29 cellular contexts compared by ENCODE assay signal in the genomic region with DNA sequence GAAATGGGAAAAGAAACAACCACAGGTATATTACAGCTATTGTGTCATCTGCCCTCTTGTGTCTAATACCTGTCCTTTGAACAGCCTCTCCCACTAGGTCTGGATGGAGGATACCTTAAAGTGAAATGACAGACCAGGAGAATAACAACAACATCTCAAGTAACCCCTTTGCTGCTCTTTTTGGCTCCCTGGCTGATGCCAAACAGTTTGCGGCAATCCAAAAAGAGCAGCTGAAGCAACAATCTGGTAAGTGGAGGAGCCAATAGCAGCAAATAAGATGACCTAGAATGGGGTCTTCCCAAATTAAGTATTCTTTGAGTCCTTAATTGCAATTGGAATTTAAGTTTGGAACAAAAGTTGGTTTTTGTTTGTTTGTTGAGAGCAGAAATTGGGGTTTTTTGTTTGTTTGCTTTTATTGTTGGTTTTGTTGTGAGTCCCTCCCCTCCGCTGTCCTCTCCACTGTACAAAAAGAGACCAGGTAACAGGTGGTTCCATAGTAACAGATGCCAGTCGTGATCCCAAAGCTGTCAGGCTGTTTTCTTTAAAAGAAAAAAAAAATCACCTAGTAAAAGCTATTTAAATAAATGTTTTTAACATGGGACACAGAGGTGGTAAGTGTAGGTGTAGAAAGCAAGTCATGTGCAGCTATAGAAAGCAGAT. TPM values are rescaled to one million over a fixed set of nuclear protein-coding genes. Genes with fewer than 3 reads are reported as not detected.
DNase-seq lines count a peak whose midpoint lies in the region; ATAC-seq and TF ChIP-seq lines count a peak whose summit lies in the region.
"Had no signal": no experiment of that assay in that cellular context is flagged by ENCODE, and none has a peak within 500 bp of the region (broad histone marks: within the 10 kb centered on the region; RNA-seq: fewer than 3 reads in every experiment).

No MANE protein-coding gene starts in this region.

- H3K9me3 ChIP-seq in left ventricle myocardium inferior (replicated peaks) (no peaks in the 10 kb centered on the region), skeletal muscle tissue (ENCODE audit: control insufficient read depth in 3 of 3, low read length in 3 of 3) (no peaks in the 10 kb centered on the region), transverse colon (no peaks in the 10 kb centered on the region)
- H3K9me3 ChIP-seq: HAP-1, MG63 had no signal

- no peak overlapping the region for H3K4me3 Mint-ChIP-seq in activated T-cell treated with anti-CD3 and anti-CD28 coated beads, Interleukin-2, amount 50 U/mL, for 24 hours
- H3K4me3 Mint-ChIP-seq in activated T-cell treated with anti-CD3 and anti-CD28 coated beads, Interleukin-2, amount 50 U/mL, for 4 hours: no peak overlapping the region
- H3K4me3 Mint-ChIP-seq in activated T-helper 2 cell treated with anti-CD3 and anti-CD28 coated beads, Interferon-gamma antibody, Interleukin-2, Interleukin-4, amounts not matched to agents 10 μg/mL and 5 μg/mL and 100 μg/mL, durations not matched to agents 14 hours and 24 hours and 36 hours (ENCODE audit: low read depth): no peak overlapping the region
- H3K4me3 Mint-ChIP-seq in immature natural killer cell: no peak overlapping the region
- H3K4me3 Mint-ChIP-seq: GM23338, HFFc6 had no signal

- H3K36me3 ChIP-seq in left ventricle myocardium inferior (peaks cover 53% of the 10 kb centered on the region), skeletal muscle tissue (ENCODE audit: control insufficient read depth in 3 of 3, insufficient read depth in 3 of 3, low read length in 3 of 3) (peaks cover 13 to 32% (median 20%) of the 10 kb centered on the region in 3 donors), transverse colon (peaks cover 0 to 48% (median 17%) of the 10 kb centered on the region in 4 donors)

- no peaks in the 10 kb centered on the region for H3K9me3 Mint-ChIP-seq in activated T-cell treated with anti-CD3 and anti-CD28 coated beads, Interleukin-2, amount 50 U/mL, for 24 hours
- no peaks in the 10 kb centered on the region for H3K9me3 Mint-ChIP-seq in activated T-cell treated with anti-CD3 and anti-CD28 coated beads, Interleukin-2, amount 50 U/mL, for 4 hours
- H3K9me3 Mint-ChIP-seq in activated T-helper 2 cell treated with anti-CD3 and anti-CD28 coated beads, Interferon-gamma antibody, Interleukin-2, Interleukin-4, amounts not matched to agents 10 μg/mL and 5 μg/mL and 100 μg/mL, durations not matched to agents 14 hours and 24 hours and 36 hours: no peaks in the 10 kb centered on the region
- H3K9me3 Mint-ChIP-seq in immature natural killer cell: no peaks in the 10 kb centered on the region
- H3K9me3 Mint-ChIP-seq: CD4-positive, CD25-positive, alpha-beta regulatory T cell; GM23338; HFFc6 had no signal

- no peak for ATAC-seq in activated T-cell treated with anti-CD3 and anti-CD28 coated beads, Interleukin-2, amount 50 U/mL, for 4 hours
- no peak for ATAC-seq in Right ventricle myocardium inferior
- ATAC-seq: GM12878, GM23338, K562 had no signal

- H3K36me3 Mint-ChIP-seq in activated T-cell treated with anti-CD3 and anti-CD28 coated beads, Interleukin-2, amount 50 U/mL, for 24 hours (ENCODE audit: low read depth): peaks cover 91% of the 10 kb centered on the region
- H3K36me3 Mint-ChIP-seq in activated T-cell treated with anti-CD3 and anti-CD28 coated beads, Interleukin-2, amount 50 U/mL, for 4 hours (ENCODE audit: insufficient read depth): peaks cover 43% of the 10 kb centered on the region
- H3K36me3 Mint-ChIP-seq in activated T-helper 2 cell treated with anti-CD3 and anti-CD28 coated beads, Interferon-gamma antibody, Interleukin-2, Interleukin-4, amounts not matched to agents 10 μg/mL and 5 μg/mL and 100 μg/mL, durations not matched to agents 14 hours and 24 hours and 36 hours (ENCODE audit: low read depth): peaks cover 56% of the 10 kb centered on the region
- peaks cover 11 to 34% (median 25%) of the 10 kb centered on the region in 3 donors for H3K36me3 Mint-ChIP-seq in immature natural killer cell

- TF ChIP-seq POLR2A in transverse colon (IDR thresholded peaks at IDR 0.05): no peak

- no peak for DNase-seq in activated T-cell treated with anti-CD3 and anti-CD28 coated beads, Interleukin-2, amount 50 U/mL, for 24 hours
- DNase-seq in activated T-cell treated with anti-CD3 and anti-CD28 coated beads, Interleukin-2, amount 50 U/mL, for 4 hours: no peak
- DNase-seq in left ventricle myocardium inferior (no peak), Right ventricle myocardium inferior (ENCODE audit: missing footprints) (no peak), transverse colon (no peak), immature natural killer cell (no peak)
- DNase-seq in activated T-helper 2 cell treated with anti-CD3 and anti-CD28 coated beads, Interferon-gamma antibody, Interleukin-2, Interleukin-4, amounts not matched to agents 10 μg/mL and 5 μg/mL and 100 μg/mL, durations not matched to agents 14 hours and 24 hours and 36 hours (ENCODE audit: low spot score): no peak
- DNase-seq: 8988T; ACHN; CD4-positive, CD25-positive, alpha-beta regulatory T cell; GDM1; HFFc6; MG63; NCI-H1105 treated with DMSO at 0.1 percent for 48 hours; NCI-H146; NCI-H1930; NCI-H2107; NCI-H446 treated with DMSO at 0.1 percent for 48 hours; NCI-H526; PC-9; SHP77 had no signal

- WGBS in transverse colon (ENCODE audit: low coverage in 1 of 2), 2 donors: 90 to 100% methylated on average over 2 to 3 of the region's 3 CpGs

- peaks cover 43% of the 10 kb centered on the region for H3K4me1 Mint-ChIP-seq in activated T-cell treated with anti-CD3 and anti-CD28 coated beads, Interleukin-2, amount 50 U/mL, for 24 hours (ENCODE audit: low read depth)
- H3K4me1 Mint-ChIP-seq in activated T-cell treated with anti-CD3 and anti-CD28 coated beads, Interleukin-2, amount 50 U/mL, for 4 hours (ENCODE audit: low read depth): peaks cover 36% of the 10 kb centered on the region
- peaks cover 22% of the 10 kb centered on the region for H3K4me1 Mint-ChIP-seq in activated T-helper 2 cell treated with anti-CD3 and anti-CD28 coated beads, Interferon-gamma antibody, Interleukin-2, Interleukin-4, amounts not matched to agents 10 μg/mL and 5 μg/mL and 100 μg/mL, durations not matched to agents 14 hours and 24 hours and 36 hours (ENCODE audit: low read depth)
- peaks cover 27 to 41% of the 10 kb centered on the region in 2 donors for H3K4me1 Mint-ChIP-seq in immature natural killer cell
- H3K4me1 Mint-ChIP-seq: GM23338 had no signal

- in situ Hi-C loops in transverse colon (cut with MboI; ENCODE audit: low pct_ligation_motif_present in 1 of 4, low pct_unique_long_range_greater_than_20kb in 1 of 4, low sequenced_read_pairs in 3 of 4): loop anchor here in 2 of 4 donors (25.0 kb wide), 1 partner anchor 178 kb away; the partner anchor contains the start of gene SCN2B (in 2 of the 2)

- H3K27me3 ChIP-seq in left ventricle myocardium inferior (ENCODE audit: low read depth): no peaks in the 10 kb centered on the region
- H3K27me3 ChIP-seq in skeletal muscle tissue (ENCODE audit: control insufficient read depth in 3 of 3, insufficient read depth in 3 of 3, low read length in 3 of 3): no peaks in the 10 kb centered on the region
- no peaks in the 10 kb centered on the region for H3K27me3 ChIP-seq in transverse colon
- H3K27me3 ChIP-seq: MG63 had no signal

- TF ChIP-seq EP300 in transverse colon (IDR thresholded peaks at IDR 0.05; ENCODE audit: low read depth): no peak

- no peaks in the 10 kb centered on the region for H3K27me3 Mint-ChIP-seq in activated T-cell treated with anti-CD3 and anti-CD28 coated beads, Interleukin-2, amount 50 U/mL, for 24 hours
- no peaks in the 10 kb centered on the region for H3K27me3 Mint-ChIP-seq in activated T-cell treated with anti-CD3 and anti-CD28 coated beads, Interleukin-2, amount 50 U/mL, for 4 hours (ENCODE audit: low read depth)
- no peaks in the 10 kb centered on the region for H3K27me3 Mint-ChIP-seq in activated T-helper 2 cell treated with anti-CD3 and anti-CD28 coated beads, Interferon-gamma antibody, Interleukin-2, Interleukin-4, amounts not matched to agents 10 μg/mL and 5 μg/mL and 100 μg/mL, durations not matched to agents 14 hours and 24 hours and 36 hours (ENCODE audit: low read depth)
- no peaks in the 10 kb centered on the region for H3K27me3 Mint-ChIP-seq in immature natural killer cell (ENCODE audit: low read depth in 3 of 3)
- H3K27me3 Mint-ChIP-seq: CD4-positive, CD25-positive, alpha-beta regulatory T cell had no signal

- H3K27ac ChIP-seq in left ventricle myocardium inferior (replicated peaks) (peak overlapping the region; percentile 90), skeletal muscle tissue (ENCODE audit: low read depth, low read length) (peak overlapping the region; percentile 84), transverse colon (no peak overlapping the region)
- H3K27ac ChIP-seq: PC-9 had no signal

- peak overlapping the region; percentile 53 for H3K27ac Mint-ChIP-seq in activated T-cell treated with anti-CD3 and anti-CD28 coated beads, Interleukin-2, amount 50 U/mL, for 24 hours
- H3K27ac Mint-ChIP-seq in activated T-helper 2 cell treated with anti-CD3 and anti-CD28 coated beads, Interferon-gamma antibody, Interleukin-2, Interleukin-4, amounts not matched to agents 10 μg/mL and 5 μg/mL and 100 μg/mL, durations not matched to agents 14 hours and 24 hours and 36 hours: peak overlapping the region; percentile 35
- H3K27ac Mint-ChIP-seq in immature natural killer cell: no peak overlapping the region
- H3K27ac Mint-ChIP-seq: GM23338, HFFc6 had no signal

- H3K4me1 ChIP-seq in left ventricle myocardium inferior: peaks cover 65% of the 10 kb centered on the region
- peaks cover 15 to 36% (median 24%) of the 10 kb centered on the region in 3 donors for H3K4me1 ChIP-seq in skeletal muscle tissue (ENCODE audit: control insufficient read depth in 3 of 3, insufficient read depth in 3 of 3, low read length in 3 of 3)
- H3K4me1 ChIP-seq in transverse colon: peaks cover 4 to 15% (median 10%) of the 10 kb centered on the region in 4 donors

- intact Hi-C loops in left ventricle myocardium inferior (cut with micrococcal nuclease) (no loop called here), Right ventricle myocardium inferior (cut with DNase I) (loop anchor here (2.0 to 5.0 kb wide), 2 partner anchors 37 to 220 kb away; partner anchors contain the start of gene ATP5MG), transverse colon (cut with DNase I; ENCODE audit: low total_unique reads) (no loop called here)
- intact Hi-C loops in activated T-helper 2 cell treated with anti-CD3 and anti-CD28 coated beads, Interferon-gamma antibody, Interleukin-2, Interleukin-4, amounts not matched to agents 10 μg/mL and 5 μg/mL and 100 μg/mL, durations not matched to agents 14 hours and 24 hours and 36 hours (cut with micrococcal nuclease): no loop called here

- H3K4me3 ChIP-seq in left ventricle myocardium inferior (no peak overlapping the region), skeletal muscle tissue (ENCODE audit: low read length in 3 of 3) (no peak overlapping the region), transverse colon (no peak overlapping the region)
- H3K4me3 ChIP-seq: GM12878, GM23338, HAP-1, K562, MG63, PC-9 had no signal

- TF ChIP-seq CTCF in left ventricle myocardium inferior (IDR thresholded peaks at IDR 0.05; ENCODE audit: borderline replicate concordance) (no peak), transverse colon (IDR thresholded peaks at IDR 0.05) (no peak)

- peak overlapping the region in 1 of 3 donors; percentile 15 for H3K9ac ChIP-seq in skeletal muscle tissue (ENCODE audit: low read depth in 1 of 3, low read length in 3 of 3)

RNA-seq across cellular contexts. Expression of gene UBE4A, which starts 5.7 kb away (rescaled TPM):
- 10 to 100 TPM; 43.7 to 45.1 (median 45.0) TPM for total RNA-seq in activated T-cell treated with anti-CD3 and anti-CD28 coated beads, Interleukin-2, amount 50 U/mL, for 4 hours
- total RNA-seq in left ventricle myocardium inferior: 32.6 TPM
- 32.0 TPM for total RNA-seq in Right ventricle myocardium inferior
- total RNA-seq in activated T-helper 2 cell treated with anti-CD3 and anti-CD28 coated beads, Interferon-gamma antibody, Interleukin-2, Interleukin-4, amounts not matched to agents 10 μg/mL and 5 μg/mL and 100 μg/mL, durations not matched to agents 14 hours and 24 hours and 36 hours: 41.2 and 44.1 TPM in 2 replicates
- total RNA-seq in skeletal muscle tissue: 21.4 TPM
- 10 to 100 TPM; 42.3 to 54.3 (median 49.2) TPM for total RNA-seq in transverse colon
- 10 to 100 TPM; 13.7 to 26.3 (median 14.1) TPM for polyA plus RNA-seq in immature natural killer cell

RNA-seq across cellular contexts. Expression of gene CD3G, which starts 20.9 kb away (rescaled TPM):
- 100 to 1,000 TPM in 2 of 3 donors, 10 to 100 TPM in 1; 86.4 to 105 (median 102) TPM for total RNA-seq in activated T-cell treated with anti-CD3 and anti-CD28 coated beads, Interleukin-2, amount 50 U/mL, for 4 hours
- total RNA-seq in left ventricle myocardium inferior (0.16 TPM), Right ventricle myocardium inferior (0.78 TPM), skeletal muscle tissue (under 0.01 TPM), transverse colon (1 to 10 TPM in 3 of 4 donors, not detected in 1; 2.2 to 5.4 (median 2.2) TPM)
- total RNA-seq in activated T-helper 2 cell treated with anti-CD3 and anti-CD28 coated beads, Interferon-gamma antibody, Interleukin-2, Interleukin-4, amounts not matched to agents 10 μg/mL and 5 μg/mL and 100 μg/mL, durations not matched to agents 14 hours and 24 hours and 36 hours: 134 and 139 TPM in 2 replicates
- 10 to 100 TPM in 2 of 3 donors, 1 to 10 TPM in 1; 4.1 to 40.7 (median 10.8) TPM for polyA plus RNA-seq in immature natural killer cell
- total RNA-seq: GM23338, HFFc6, PC-9, RPMI7951, SK-MEL-5 had no signal
- polyA plus RNA-seq: BJ, GM23338 had no signal

RNA-seq across cellular contexts. Expression of gene CD3D, which starts 22.6 kb away (rescaled TPM):
- 100 to 1,000 TPM; 412 to 451 (median 427) TPM for total RNA-seq in activated T-cell treated with anti-CD3 and anti-CD28 coated beads, Interleukin-2, amount 50 U/mL, for 4 hours
- total RNA-seq in left ventricle myocardium inferior: not detected
- total RNA-seq in Right ventricle myocardium inferior: not detected
- 386 and 400 TPM in 2 replicates for total RNA-seq in activated T-helper 2 cell treated with anti-CD3 and anti-CD28 coated beads, Interferon-gamma antibody, Interleukin-2, Interleukin-4, amounts not matched to agents 10 μg/mL and 5 μg/mL and 100 μg/mL, durations not matched to agents 14 hours and 24 hours and 36 hours
- not detected for total RNA-seq in skeletal muscle tissue
- total RNA-seq in transverse colon: 10 to 100 TPM in 2 of 4 donors, 1 to 10 TPM in 1, not detected in 1; 3.5 to 19.2 (median 15.3) TPM
- polyA plus RNA-seq in immature natural killer cell: 10 to 100 TPM; 19.8 to 97.2 (median 20.5) TPM
- total RNA-seq: GM23338, HFFc6, PC-9, RPMI7951, SK-MEL-5 had no signal
- polyA plus RNA-seq: BJ, GM23338 had no signal

RNA-seq across cellular contexts. Expression of gene ATP5MG, which starts 36.3 kb away (rescaled TPM):
- total RNA-seq in activated T-cell treated with anti-CD3 and anti-CD28 coated beads, Interleukin-2, amount 50 U/mL, for 4 hours: 100 to 1,000 TPM; 236 to 266 (median 251) TPM
- 854 TPM for total RNA-seq in left ventricle myocardium inferior
- total RNA-seq in Right ventricle myocardium inferior: 762 TPM
- total RNA-seq in activated T-helper 2 cell treated with anti-CD3 and anti-CD28 coated beads, Interferon-gamma antibody, Interleukin-2, Interleukin-4, amounts not matched to agents 10 μg/mL and 5 μg/mL and 100 μg/mL, durations not matched to agents 14 hours and 24 hours and 36 hours: 237 and 266 TPM in 2 replicates
- total RNA-seq in skeletal muscle tissue: 79.9 TPM
- 10 to 100 TPM in 3 of 4 donors, 1 to 10 TPM in 1; 3.8 to 74.2 (median 46.9) TPM for total RNA-seq in transverse colon
- polyA plus RNA-seq in immature natural killer cell: 100 to 1,000 TPM; 448 to 825 (median 551) TPM

Comparison
In these comparisons a context has a peak if more than half of its experiments do, and no peak if none do; other contexts are left out.
1. H3K27ac Mint-ChIP-seq: peak in activated T-cell treated with anti-CD3 and anti-CD28 coated beads, Interleukin-2, amount 50 U/mL, for 24 hours (single experiment) and activated T-helper 2 cell treated with anti-CD3 and anti-CD28 coated beads, Interferon-gamma antibody, Interleukin-2, Interleukin-4, amounts not matched to agents 10 μg/mL and 5 μg/mL and 100 μg/mL, durations not matched to agents 14 hours and 24 hours and 36 hours (single experiment); none in immature natural killer cell (0 of 6).
2. H3K27ac ChIP-seq: peak in left ventricle myocardium inferior (single experiment) and skeletal muscle tissue (single experiment); none in transverse colon (0 of 4).
3. RNA of gene CD3G, which starts 20.9 kb away (total RNA-seq): 134 to 139 TPM in activated T-helper 2 cell treated with anti-CD3 and anti-CD28 coated beads, Interferon-gamma antibody, Interleukin-2, Interleukin-4, amounts not matched to agents 10 μg/mL and 5 μg/mL and 100 μg/mL, durations not matched to agents 14 hours and 24 hours and 36 hours and 86.4 to 105 TPM in activated T-cell treated with anti-CD3 and anti-CD28 coated beads, Interleukin-2, amount 50 U/mL, for 4 hours; 2.2 to 5.4 TPM in transverse colon, 0.78 TPM in Right ventricle myocardium inferior (single experiment), 0.16 TPM in left ventricle myocardium inferior (single experiment) and under 0.01 TPM in skeletal muscle tissue (single experiment); every median in the first group is over 10 times any median in the second.
4. RNA of gene CD3D, which starts 22.6 kb away (total RNA-seq): 412 to 451 TPM in activated T-cell treated with anti-CD3 and anti-CD28 coated beads, Interleukin-2, amount 50 U/mL, for 4 hours and 386 to 400 TPM in activated T-helper 2 cell treated with anti-CD3 and anti-CD28 coated beads, Interferon-gamma antibody, Interleukin-2, Interleukin-4, amounts not matched to agents 10 μg/mL and 5 μg/mL and 100 μg/mL, durations not matched to agents 14 hours and 24 hours and 36 hours; 3.5 to 19.2 TPM in transverse colon, not detected in Right ventricle myocardium inferior (single experiment), not detected in left ventricle myocardium inferior (single experiment) and not detected in skeletal muscle tissue (single experiment); every median in the first group is over 10 times any median in the second.